1 cellular context compared by ENCODE assay signal in genomic region chr16:4663756-4664465, GRCh38.
TF ChIP-seq lines count a peak whose summit lies in the region.

No MANE protein-coding gene starts in this region.

TF ChIP-seq in HepG2, 621 proteins besides CTCF, POLR2A, EP300 and RAD21 (continues in another document):
- peak; percentile 80 for TF ChIP-seq FOXK2 (IDR thresholded peaks at IDR 0.05)
- TF ChIP-seq RFXAP (CRISPR knock-in tag; IDR thresholded peaks at IDR 0.05; ENCODE audit: borderline replicate concordance): peak; percentile 87
- TF ChIP-seq, protein P1, sequence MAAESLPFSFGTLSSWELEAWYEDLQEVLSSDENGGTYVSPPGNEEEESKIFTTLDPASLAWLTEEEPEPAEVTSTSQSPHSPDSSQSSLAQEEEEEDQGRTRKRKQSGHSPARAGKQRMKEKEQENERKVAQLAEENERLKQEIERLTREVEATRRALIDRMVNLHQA (CRISPR knock-in tag; IDR thresholded peaks at IDR 0.05): no peak
- TF ChIP-seq ZNF652 (CRISPR knock-in tag; IDR thresholded peaks at IDR 0.05; ENCODE audit: borderline replicate concordance, low read depth): no peak
- TF ChIP-seq, protein P2, sequence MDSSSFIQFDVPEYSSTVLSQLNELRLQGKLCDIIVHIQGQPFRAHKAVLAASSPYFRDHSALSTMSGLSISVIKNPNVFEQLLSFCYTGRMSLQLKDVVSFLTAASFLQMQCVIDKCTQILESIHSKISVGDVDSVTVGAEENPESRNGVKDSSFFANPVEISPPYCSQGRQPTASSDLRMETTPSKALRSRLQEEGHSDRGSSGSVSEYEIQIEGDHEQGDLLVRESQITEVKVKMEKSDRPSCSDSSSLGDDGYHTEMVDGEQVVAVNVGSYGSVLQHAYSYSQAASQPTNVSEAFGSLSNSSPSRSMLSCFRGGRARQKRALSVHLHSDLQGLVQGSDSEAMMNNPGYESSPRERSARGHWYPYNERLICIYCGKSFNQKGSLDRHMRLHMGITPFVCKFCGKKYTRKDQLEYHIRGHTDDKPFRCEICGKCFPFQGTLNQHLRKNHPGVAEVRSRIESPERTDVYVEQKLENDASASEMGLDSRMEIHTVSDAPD (CRISPR knock-in tag; IDR thresholded peaks at IDR 0.05): peak; percentile 91
- peak; percentile 87 for TF ChIP-seq ETV5 (CRISPR knock-in tag; IDR thresholded peaks at IDR 0.05; ENCODE audit: borderline replicate concordance)
- peak; percentile 97 for TF ChIP-seq HES4 (CRISPR knock-in tag; IDR thresholded peaks at IDR 0.05; ENCODE audit: borderline replicate concordance)
- no peak; the same call in 1 of the 2 replicates for TF ChIP-seq JUN (CRISPR knock-in tag; IDR thresholded peaks at IDR 0.05)
- no peak for TF ChIP-seq PRPF4 (IDR thresholded peaks at IDR 0.05; ENCODE audit: low read depth, low read length, poor library complexity, severe bottlenecking)
- TF ChIP-seq KLF12 (CRISPR knock-in tag; IDR thresholded peaks at IDR 0.05; ENCODE audit: borderline replicate concordance): peak; percentile 86
- TF ChIP-seq YEATS4 (CRISPR knock-in tag; IDR thresholded peaks at IDR 0.05; ENCODE audit: borderline replicate concordance): peak; percentile 97
- peak; percentile 97 for TF ChIP-seq ZNF558 (CRISPR knock-in tag; IDR thresholded peaks at IDR 0.05; ENCODE audit: borderline replicate concordance)
- TF ChIP-seq SP4 (CRISPR knock-in tag; IDR thresholded peaks at IDR 0.05): peak; percentile 63
- TF ChIP-seq, protein P3, sequence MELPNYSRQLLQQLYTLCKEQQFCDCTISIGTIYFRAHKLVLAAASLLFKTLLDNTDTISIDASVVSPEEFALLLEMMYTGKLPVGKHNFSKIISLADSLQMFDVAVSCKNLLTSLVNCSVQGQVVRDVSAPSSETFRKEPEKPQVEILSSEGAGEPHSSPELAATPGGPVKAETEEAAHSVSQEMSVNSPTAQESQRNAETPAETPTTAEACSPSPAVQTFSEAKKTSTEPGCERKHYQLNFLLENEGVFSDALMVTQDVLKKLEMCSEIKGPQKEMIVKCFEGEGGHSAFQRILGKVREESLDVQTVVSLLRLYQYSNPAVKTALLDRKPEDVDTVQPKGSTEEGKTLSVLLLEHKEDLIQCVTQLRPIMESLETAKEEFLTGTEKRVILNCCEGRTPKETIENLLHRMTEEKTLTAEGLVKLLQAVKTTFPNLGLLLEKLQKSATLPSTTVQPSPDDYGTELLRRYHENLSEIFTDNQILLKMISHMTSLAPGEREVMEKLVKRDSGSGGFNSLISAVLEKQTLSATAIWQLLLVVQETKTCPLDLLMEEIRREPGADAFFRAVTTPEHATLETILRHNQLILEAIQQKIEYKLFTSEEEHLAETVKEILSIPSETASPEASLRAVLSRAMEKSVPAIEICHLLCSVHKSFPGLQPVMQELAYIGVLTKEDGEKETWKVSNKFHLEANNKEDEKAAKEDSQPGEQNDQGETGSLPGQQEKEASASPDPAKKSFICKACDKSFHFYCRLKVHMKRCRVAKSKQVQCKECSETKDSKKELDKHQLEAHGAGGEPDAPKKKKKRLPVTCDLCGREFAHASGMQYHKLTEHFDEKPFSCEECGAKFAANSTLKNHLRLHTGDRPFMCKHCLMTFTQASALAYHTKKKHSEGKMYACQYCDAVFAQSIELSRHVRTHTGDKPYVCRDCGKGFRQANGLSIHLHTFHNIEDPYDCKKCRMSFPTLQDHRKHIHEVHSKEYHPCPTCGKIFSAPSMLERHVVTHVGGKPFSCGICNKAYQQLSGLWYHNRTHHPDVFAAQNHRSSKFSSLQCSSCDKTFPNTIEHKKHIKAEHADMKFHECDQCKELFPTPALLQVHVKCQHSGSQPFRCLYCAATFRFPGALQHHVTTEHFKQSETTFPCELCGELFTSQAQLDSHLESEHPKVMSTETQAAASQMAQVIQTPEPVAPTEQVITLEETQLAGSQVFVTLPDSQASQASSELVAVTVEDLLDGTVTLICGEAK (IDR thresholded peaks at IDR 0.05): no peak
- TF ChIP-seq, protein P3 (CRISPR knock-in tag; IDR thresholded peaks at IDR 0.05): peak; percentile 81
- peak; percentile 99 for TF ChIP-seq MAX (IDR thresholded peaks at IDR 0.05)
- TF ChIP-seq GLI4 (CRISPR knock-in tag; IDR thresholded peaks at IDR 0.05; ENCODE audit: borderline replicate concordance): peak; percentile 98
- TF ChIP-seq ZNF792 (CRISPR knock-in tag; IDR thresholded peaks at IDR 0.05): peak; percentile 95
- 0 out of 2 replicates have a peak, but pooled peaks have one; percentile 66 for TF ChIP-seq ZNF598 (CRISPR knock-in tag; IDR thresholded peaks at IDR 0.05; ENCODE audit: borderline replicate concordance)
- TF ChIP-seq BHLHE40 (IDR thresholded peaks at IDR 0.05; ENCODE audit: low read length): peak; percentile 57; the same call in 1 of the 2 replicates
- peak; percentile 84; the same call in 1 of the 2 replicates for TF ChIP-seq ZNF574 (CRISPR knock-in tag; IDR thresholded peaks at IDR 0.05)
- peak; percentile 83; the same call in 1 of the 2 replicates for TF ChIP-seq ZNF253 (CRISPR knock-in tag; IDR thresholded peaks at IDR 0.05; ENCODE audit: borderline replicate concordance)
- peak; percentile 77; the same call in 1 of the 2 replicates for TF ChIP-seq THAP7 (CRISPR knock-in tag; IDR thresholded peaks at IDR 0.05)
- peak; percentile 70; the same call in 1 of the 2 replicates for TF ChIP-seq SOX13 (IDR thresholded peaks at IDR 0.05)
- peak in 1 of 2 experiments; percentile 77; a peak in 2 of 4 replicates for TF ChIP-seq SOX13 (CRISPR knock-in tag; conservative IDR thresholded peaks at IDR 0.05 in 1 of 2, IDR thresholded peaks at IDR 0.05 in 1 of 2)
- no peak for TF ChIP-seq CBX2 (IDR thresholded peaks at IDR 0.05; ENCODE audit: low read depth, low read length)
- no peak for TF ChIP-seq CBX2 (CRISPR knock-in tag; IDR thresholded peaks at IDR 0.05; ENCODE audit: low read depth)
- no peak; the same call in 1 of the 2 replicates for TF ChIP-seq ZNF468 (CRISPR knock-in tag; IDR thresholded peaks at IDR 0.05)
- peak; percentile 93 for TF ChIP-seq ZNF737 (CRISPR knock-in tag; IDR thresholded peaks at IDR 0.05; ENCODE audit: borderline replicate concordance)
- TF ChIP-seq ZNF44 (CRISPR knock-in tag; IDR thresholded peaks at IDR 0.05): peak; percentile 62; the same call in 1 of the 2 replicates
- TF ChIP-seq FOSL1 (CRISPR knock-in tag; IDR thresholded peaks at IDR 0.05; ENCODE audit: borderline replicate concordance): no peak
- no peak for TF ChIP-seq CC2D1A (CRISPR knock-in tag; IDR thresholded peaks at IDR 0.05)
- TF ChIP-seq NR2F1 (CRISPR knock-in tag; IDR thresholded peaks at IDR 0.05): peak; percentile 66 to 72
- peak; percentile 97 for TF ChIP-seq ZNF431 (CRISPR knock-in tag; IDR thresholded peaks at IDR 0.05; ENCODE audit: borderline replicate concordance, low read depth)
- TF ChIP-seq, protein P4, sequence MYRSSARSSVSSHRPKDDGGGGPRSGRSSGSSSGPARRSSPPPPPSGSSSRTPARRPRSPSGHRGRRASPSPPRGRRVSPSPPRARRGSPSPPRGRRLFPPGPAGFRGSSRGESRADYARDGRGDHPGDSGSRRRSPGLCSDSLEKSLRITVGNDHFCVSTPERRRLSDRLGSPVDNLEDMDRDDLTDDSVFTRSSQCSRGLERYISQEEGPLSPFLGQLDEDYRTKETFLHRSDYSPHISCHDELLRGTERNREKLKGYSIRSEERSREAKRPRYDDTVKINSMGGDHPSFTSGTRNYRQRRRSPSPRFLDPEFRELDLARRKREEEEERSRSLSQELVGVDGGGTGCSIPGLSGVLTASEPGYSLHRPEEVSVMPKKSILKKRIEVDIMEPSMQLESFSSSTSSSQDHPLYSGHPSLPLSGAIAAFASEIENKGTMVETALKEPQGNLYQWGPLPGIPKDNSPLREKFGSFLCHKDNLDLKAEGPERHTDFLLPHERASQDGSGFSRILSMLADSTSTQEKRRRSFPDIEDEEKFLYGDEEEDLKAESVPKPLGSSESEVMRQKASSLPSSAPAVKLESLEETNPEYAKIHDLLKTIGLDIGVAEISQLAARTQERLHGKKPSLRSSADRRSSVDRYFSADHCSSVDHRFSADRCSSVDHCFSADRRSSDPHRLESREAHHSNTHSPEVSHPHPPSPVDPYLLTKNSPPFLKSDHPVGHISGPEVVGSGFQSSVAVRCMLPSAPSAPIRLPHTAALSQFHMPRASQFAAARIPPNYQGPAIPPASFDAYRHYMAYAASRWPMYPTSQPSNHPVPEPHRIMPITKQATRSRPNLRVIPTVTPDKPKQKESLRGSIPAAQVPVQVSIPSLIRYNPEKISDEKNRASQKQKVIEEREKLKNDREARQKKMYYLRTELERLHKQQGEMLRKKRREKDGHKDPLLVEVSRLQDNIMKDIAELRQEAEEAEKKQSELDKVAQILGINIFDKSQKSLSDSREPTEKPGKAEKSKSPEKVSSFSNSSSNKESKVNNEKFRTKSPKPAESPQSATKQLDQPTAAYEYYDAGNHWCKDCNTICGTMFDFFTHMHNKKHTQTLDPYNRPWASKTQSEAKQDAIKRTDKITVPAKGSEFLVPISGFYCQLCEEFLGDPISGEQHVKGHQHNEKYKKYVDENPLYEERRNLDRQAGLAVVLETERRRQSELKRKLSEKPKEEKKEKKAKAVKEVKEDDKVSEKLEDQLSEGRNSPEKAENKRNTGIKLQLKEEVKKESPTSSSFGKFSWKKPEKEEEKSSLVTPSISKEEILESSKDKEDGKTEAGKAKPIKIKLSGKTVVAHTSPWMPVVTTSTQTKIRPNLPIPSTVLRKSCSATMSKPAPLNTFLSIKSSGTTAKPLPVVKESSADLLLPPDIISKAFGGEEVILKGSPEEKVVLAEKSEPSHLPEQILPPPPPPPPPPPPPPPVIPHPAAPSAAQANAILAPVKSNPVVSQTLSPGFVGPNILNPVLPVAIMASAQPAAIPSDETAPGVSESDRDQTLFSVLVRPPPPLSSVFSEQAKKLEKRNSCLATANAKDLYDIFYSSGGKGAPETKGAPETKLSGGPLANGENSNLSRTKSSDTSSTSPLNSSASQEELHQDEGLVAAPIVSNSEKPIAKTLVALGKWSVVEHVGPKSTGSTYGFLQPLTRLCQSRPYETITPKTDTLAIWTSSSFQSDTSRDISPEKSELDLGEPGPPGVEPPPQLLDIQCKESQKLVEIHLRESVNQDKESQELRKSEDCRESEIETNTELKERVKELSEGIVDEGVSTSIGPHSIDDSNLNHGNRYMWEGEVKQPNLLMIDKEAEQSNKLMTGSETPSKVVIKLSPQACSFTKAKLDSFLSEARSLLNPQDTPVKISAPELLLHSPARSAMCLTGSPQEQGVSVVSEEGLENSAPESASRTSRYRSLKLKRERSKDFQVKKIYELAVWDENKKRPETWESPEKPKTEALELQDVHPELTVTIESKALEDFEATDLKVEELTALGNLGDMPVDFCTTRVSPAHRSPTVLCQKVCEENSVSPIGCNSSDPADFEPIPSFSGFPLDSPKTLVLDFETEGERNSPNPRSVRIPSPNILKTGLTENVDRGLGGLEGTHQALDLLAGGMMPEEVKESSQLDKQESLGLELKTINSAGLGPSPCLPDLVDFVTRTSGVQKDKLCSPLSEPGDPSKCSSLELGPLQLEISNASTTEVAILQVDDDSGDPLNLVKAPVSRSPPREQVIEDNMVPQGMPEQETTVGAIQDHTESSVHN (CRISPR knock-in tag; IDR thresholded peaks at IDR 0.05): peak; percentile 32; the same call in 1 of the 2 replicates
- TF ChIP-seq ZNF891 (CRISPR knock-in tag; IDR thresholded peaks at IDR 0.05): peak; percentile 82; the same call in 1 of the 2 replicates
